In the genomic region with DNA sequence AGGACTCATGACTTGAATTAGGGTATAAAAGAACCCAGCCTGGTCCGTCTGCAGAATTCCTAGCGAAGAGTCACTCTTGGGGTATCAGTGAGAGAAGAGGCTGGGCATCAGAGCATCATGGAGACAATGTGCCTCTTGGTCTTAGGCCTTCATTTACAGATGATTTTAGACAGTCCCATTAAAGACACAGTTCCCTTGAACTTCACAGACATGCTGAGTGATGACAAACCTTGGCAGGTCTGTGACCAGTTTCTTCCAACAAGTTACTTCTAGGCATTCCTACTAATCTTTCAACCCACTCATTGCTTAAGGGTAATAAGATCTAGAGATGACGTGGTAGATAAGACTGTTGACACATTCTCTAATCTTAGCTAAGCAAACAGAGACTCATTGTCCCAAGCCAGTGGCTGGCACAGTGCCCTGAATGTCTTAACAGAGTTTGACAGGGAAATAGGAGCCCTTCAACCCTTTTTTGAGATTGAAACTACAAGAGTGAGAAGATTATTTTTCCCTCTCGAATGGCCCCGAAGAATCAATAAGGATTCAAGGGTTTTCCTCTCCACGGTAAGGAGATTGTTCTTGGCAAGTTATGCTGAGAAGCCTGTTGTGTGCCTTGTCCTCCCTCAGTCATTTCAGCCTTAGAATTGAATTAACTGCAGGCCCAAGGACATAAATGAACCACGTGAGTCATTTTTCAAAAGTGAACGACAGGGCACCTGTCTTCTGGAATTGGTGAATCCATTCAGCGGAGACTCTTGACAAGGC, we compare ENCODE assay signal across 9 cellular contexts.
DNase-seq lines count a peak whose midpoint lies in the region; ATAC-seq, FAIRE-seq and TF ChIP-seq lines count a peak whose summit lies in the region.
"Had no signal": no experiment of that assay in that cellular context is flagged by ENCODE, and none has a peak within 500 bp of the region (broad histone marks: within the 10 kb centered on the region; RNA-seq: fewer than 3 reads in every experiment).

No MANE protein-coding gene starts in this region.

- no peaks in the 10 kb centered on the region for H3K79me2 ChIP-seq in endothelial cell of umbilical vein (ENCODE audit: control insufficient read depth, insufficient read depth, low read length)

- DNase-seq in NCI-H1417 (lab: John Stamatoyannopoulos, UW) (peak; percentile 41 to 79 (median 74)), NCI-H1417 treated with DMSO at 0.1 percent for 48 hours (lab: John Stamatoyannopoulos, UW) (no peak), NCI-H774 (lab: John Stamatoyannopoulos, UW) (peak; percentile 62), endothelial cell of umbilical vein (ENCODE audit: low read depth, low spot score) (peak; percentile 96), mucosa of gallbladder (ENCODE audit: low spot score) (peak; percentile 94), aorta (peak; percentile 94 to 95), GM19239 (ENCODE audit: insufficient read length, low spot score) (no peak)
- DNase-seq: naive B cell had no signal

- POLR2A ChIA-PET in endothelial cell of umbilical vein (lab: Charles Lee): interaction anchor here (0.6 kb wide), 2 partner anchors 128 to 217 kb away, joined by 3 to 5 read pairs; no protein-coding TSS in a partner anchor

- H3K4me1 ChIP-seq in endothelial cell of umbilical vein (ENCODE audit: control insufficient read depth, extremely low read depth, insufficient read depth, low read length) (peaks cover 23% of the 10 kb centered on the region), aorta (ENCODE audit: control insufficient read depth in 1 of 2, insufficient read depth in 2 of 2, low read length in 2 of 2) (peaks cover 7 to 8% of the 10 kb centered on the region in 2 donors)

- H3K27ac ChIP-seq in endothelial cell of umbilical vein (ENCODE audit: insufficient read depth, low read depth, low read length): peak overlapping the region; percentile 65
- H3K27ac ChIP-seq in aorta (ENCODE audit: low read depth in 1 of 2, low read length in 2 of 2): peak overlapping the region; percentile 52 to 86

- peak overlapping the region; percentile 4 for H3K9ac ChIP-seq in endothelial cell of umbilical vein (replicated peaks; ENCODE audit: extremely low read depth, insufficient read depth, low read length)

- no peaks in the 10 kb centered on the region for H3K9me1 ChIP-seq in endothelial cell of umbilical vein (replicated peaks; ENCODE audit: control insufficient read depth, extremely low read depth, insufficient read depth, low read length)

- FAIRE-seq in endothelial cell of umbilical vein (lab: Jason Lieb, UNC) (peak; percentile 98), GM19239 (lab: Jason Lieb, UNC) (no peak)

- peak; percentile 84 for ATAC-seq in aorta (ENCODE audit: low FRiP score)
- no peak for ATAC-seq in GM19452 (IDR thresholded peaks at IDR 0.05; ENCODE audit: unreplicated experiment)

- CTCF ChIA-PET in endothelial cell of umbilical vein (lab: Charles Lee): interaction anchor here (1.0 to 2.3 kb wide), 6 partner anchors 10 to 379 kb away, joined by 3 to 14 read pairs (median 6); a partner anchor contains a TSS

- peak overlapping the region; percentile 55 for H3K4me2 ChIP-seq in endothelial cell of umbilical vein (ENCODE audit: insufficient read depth, low read length)

- no peaks in the 10 kb centered on the region for H3K27me3 ChIP-seq in endothelial cell of umbilical vein (ENCODE audit: control insufficient read depth in 2 of 2, insufficient read depth in 2 of 2, low read length in 2 of 2)
- H3K27me3 ChIP-seq in aorta (ENCODE audit: control insufficient read depth in 1 of 2, insufficient read depth in 2 of 2, low read length in 1 of 2): no peaks in the 10 kb centered on the region

- no peaks in the 10 kb centered on the region for H3K9me3 ChIP-seq in endothelial cell of umbilical vein (replicated peaks; ENCODE audit: control insufficient read depth, insufficient read depth, low read length)
- H3K9me3 ChIP-seq in aorta (ENCODE audit: control insufficient read depth, low read length): no peaks in the 10 kb centered on the region

- 15 to 24% methylated on average over 9 of the region's 9 CpGs for WGBS in aorta, 2 donors

- intact Hi-C loops in endothelial cell of umbilical vein (cut with micrococcal nuclease): loop anchor here (1.0 to 5.0 kb wide), 4 partner anchors 13 to 377 kb away; no protein-coding TSS in a partner anchor
- intact Hi-C loops in aorta (cut with DNase I): loop anchor here (5.0 to 10.0 kb wide), 2 partner anchors 182 to 184 kb away; no protein-coding TSS in a partner anchor

- BruUV-seq in endothelial cell of umbilical vein (replicated peaks; lab: Mats Ljungman, UMichigan): no TSS peak

- peak; percentile 37 for TF ChIP-seq POLR2A in endothelial cell of umbilical vein (IDR thresholded peaks at IDR 0.05; ENCODE audit: low read depth, low read length)

- no peak overlapping the region for H2AFZ ChIP-seq in endothelial cell of umbilical vein (ENCODE audit: low read depth, low read length)

- H3K4me3 ChIP-seq in endothelial cell of umbilical vein (replicated peaks in 1 of 3; ENCODE audit: insufficient read depth in 1 of 3, low read depth in 1 of 3, low read length in 3 of 3) (no peak overlapping the region), aorta (ENCODE audit: low read length in 2 of 2) (no peak overlapping the region)

- dilution Hi-C loops in endothelial cell of umbilical vein (cut with MboI; ENCODE audit: extremely low pct_ligation_motif_present, low sequenced_read_pairs): no loop called here

- H4K20me1 ChIP-seq in endothelial cell of umbilical vein (replicated peaks; ENCODE audit: control insufficient read depth, extremely low read depth, insufficient read depth, low read length): no peaks in the 10 kb centered on the region

- no peak for TF ChIP-seq CTCF in endothelial cell of umbilical vein (IDR thresholded peaks at IDR 0.05; ENCODE audit: extremely low read depth in 1 of 2, insufficient read depth in 1 of 2, low read depth in 1 of 2, low read length in 2 of 2)

- no peaks in the 10 kb centered on the region for H3K36me3 ChIP-seq in endothelial cell of umbilical vein (ENCODE audit: control insufficient read depth in 2 of 2, extremely low read depth in 1 of 2, insufficient read depth in 2 of 2, low read length in 2 of 2)
- no peaks in the 10 kb centered on the region for H3K36me3 ChIP-seq in aorta (ENCODE audit: control insufficient read depth in 1 of 2, insufficient read depth in 2 of 2, low read length in 1 of 2)

TF ChIP-seq in endothelial cell of umbilical vein, 7 proteins besides CTCF, POLR2A, EP300 and RAD21:
- TF ChIP-seq MYC (IDR thresholded peaks at IDR 0.05; ENCODE audit: low read depth, low read length): no peak
- TF ChIP-seq EZH2 (IDR thresholded peaks at IDR 0.05; ENCODE audit: borderline replicate concordance, low read depth, low read length, severe bottlenecking): no peak
- TF ChIP-seq GATA2 (IDR thresholded peaks at IDR 0.05; ENCODE audit: insufficient read depth, insufficient read length, low read depth, low read length): peak; percentile 99
- peak; percentile 70 for TF ChIP-seq POLR2AphosphoS5 (IDR thresholded peaks at IDR 0.05; ENCODE audit: insufficient read depth, low read depth, low read length)
- TF ChIP-seq, protein P1, sequence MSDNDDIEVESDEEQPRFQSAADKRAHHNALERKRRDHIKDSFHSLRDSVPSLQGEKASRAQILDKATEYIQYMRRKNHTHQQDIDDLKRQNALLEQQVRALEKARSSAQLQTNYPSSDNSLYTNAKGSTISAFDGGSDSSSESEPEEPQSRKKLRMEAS (IDR thresholded peaks at IDR 0.05; ENCODE audit: insufficient read depth, insufficient read length): no peak
- peak; percentile 84 for TF ChIP-seq FOS (IDR thresholded peaks at IDR 0.05; ENCODE audit: borderline replicate concordance, insufficient read depth, low read length)
- peak; percentile 86 for TF ChIP-seq JUN (IDR thresholded peaks at IDR 0.05; ENCODE audit: borderline replicate concordance, insufficient read depth, insufficient read length, low read depth)

Comparison
In these comparisons a context has a peak if more than half of its experiments do, and no peak if none do; other contexts are left out.
1. DNase-seq: peak in NCI-H1417 (3 of 3), NCI-H774 (single experiment), endothelial cell of umbilical vein (single experiment), mucosa of gallbladder (single experiment) and aorta (2 of 2); none in NCI-H1417 treated with DMSO at 0.1 percent for 48 hours (single experiment) and GM19239 (single experiment).